Comparison of ENCODE assay signal across 19 cellular contexts in the genomic region with DNA sequence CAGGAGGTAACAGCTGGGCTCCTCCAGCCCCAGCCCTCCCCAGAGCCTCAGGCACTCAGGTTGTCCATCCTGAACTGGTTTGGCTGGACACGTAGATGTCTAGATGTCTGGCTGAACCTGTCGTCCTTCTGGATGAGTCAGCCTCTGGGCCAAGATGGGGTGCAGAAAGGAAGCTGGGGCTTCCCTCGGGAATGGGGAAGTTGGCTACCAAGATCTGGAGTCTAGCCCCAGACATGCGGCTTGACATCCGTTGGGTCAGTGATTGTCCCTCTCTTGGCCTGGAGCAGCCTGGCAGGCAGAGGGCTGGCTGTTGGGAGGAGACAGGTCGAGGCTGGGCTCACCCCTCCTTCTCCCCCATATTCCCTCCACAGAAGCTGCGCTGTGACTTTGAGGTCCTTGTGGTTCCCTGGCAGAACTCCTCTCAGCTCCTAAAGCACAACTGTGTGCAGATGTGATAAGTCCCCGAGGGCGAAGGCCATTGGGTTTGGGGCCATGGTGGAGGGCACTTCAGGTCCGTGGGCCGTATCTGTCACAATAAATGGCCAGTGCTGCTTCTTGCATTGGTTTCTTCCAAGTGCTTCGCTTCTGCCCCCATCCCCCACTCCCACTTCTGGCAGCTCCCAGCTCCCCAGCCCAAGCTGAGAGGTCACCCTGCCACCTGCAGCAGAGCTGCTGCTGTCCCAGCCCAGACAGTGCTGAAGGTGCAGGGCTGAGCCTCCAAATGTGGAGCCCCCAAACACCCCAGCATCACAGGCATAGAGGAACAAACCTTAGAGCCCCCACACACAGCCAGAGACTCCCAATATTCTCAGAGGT. TPM values are rescaled to one million over a fixed set of nuclear protein-coding genes. Genes with fewer than 3 reads are reported as not detected.
DNase-seq lines count a peak whose midpoint lies in the region; ATAC-seq, FAIRE-seq and TF ChIP-seq lines count a peak whose summit lies in the region.
"Had no signal": no experiment of that assay in that cellular context is flagged by ENCODE, and none has a peak within 500 bp of the region (broad histone marks: within the 10 kb centered on the region; RNA-seq: fewer than 3 reads in every experiment).

No MANE protein-coding gene starts in this region.

- H3K4me3 ChIP-seq in NB4 (ENCODE audit: low read depth, low read length) (no peak overlapping the region), endodermal cell (ENCODE audit: low read length) (no peak overlapping the region), skeletal muscle satellite cell (ENCODE audit: low read length) (no peak overlapping the region)
- H3K4me3 ChIP-seq: HAP-1, heart right ventricle had no signal

- no peaks in the 10 kb centered on the region for H3K36me3 ChIP-seq in endodermal cell (ENCODE audit: control insufficient read depth, insufficient read depth, low read length)
- no peaks in the 10 kb centered on the region for H3K36me3 ChIP-seq in skeletal muscle satellite cell (ENCODE audit: insufficient read depth, low read length)
- H3K36me3 ChIP-seq: adrenal gland, HAP-1, heart right ventricle had no signal

- peak; percentile 25 for DNase-seq in GM20000 (ENCODE audit: low spot score)
- DNase-seq in NB4 (ENCODE audit: low read depth) = peak; percentile 66
- DNase-seq in endodermal cell = peak; percentile 64
- no peak for DNase-seq in GM12892 (ENCODE audit: insufficient read length)
- DNase-seq: activated CD4-positive, alpha-beta T cell treated with anti-CD3 and anti-CD28 coated beads for 48 hours; activated T-cell treated with anti-CD3 and anti-CD28 coated beads, Interleukin-2, amount 50 U/mL, for 48 hours; heart right ventricle; NCI-H2171 treated with DMSO at 0.1 percent for 48 hours; stimulated activated CD4-positive, alpha-beta T cell treated with anti-CD3 and anti-CD28 coated beads, Interleukin-4, amount 100 ng/mL, for 24 hours had no signal

- H3K4me1 Mint-ChIP-seq in endodermal cell = peaks cover 20% of the 10 kb centered on the region
- H3K4me1 Mint-ChIP-seq: stimulated activated memory B cell treated with anti-CD40 and anti-IgM and Interleukin-4, amounts not matched to agents 10 μg/mL and 1 μg/mL and 100 μg/mL, for 72 hours had no signal

- FAIRE-seq in GM12892 (lab: Jason Lieb, UNC) = no peak
- FAIRE-seq: endothelial cell of umbilical vein had no signal

- no peak overlapping the region for H3K27ac Mint-ChIP-seq in endodermal cell
- H3K27ac Mint-ChIP-seq: natural killer cell treated with Interleukin-12 subunit alpha and Interleukin-12 subunit beta and Interleukin-15 and Interleukin-18, amount 100 ng/mL, for 72 hours; stimulated activated memory B cell treated with anti-CD40 and anti-IgM and Interleukin-4, amounts not matched to agents 10 μg/mL and 1 μg/mL and 100 μg/mL, for 72 hours had no signal

- H3K4me1 ChIP-seq in endodermal cell (ENCODE audit: control insufficient read depth, insufficient read depth, low read length) (peaks cover 11% of the 10 kb centered on the region), skeletal muscle satellite cell (ENCODE audit: control insufficient read depth, insufficient read depth, low read length) (peaks cover 59% of the 10 kb centered on the region)
- H3K4me1 ChIP-seq: HAP-1 had no signal

- ATAC-seq in GM18909 (IDR thresholded peaks at IDR 0.05; ENCODE audit: poor library complexity, unreplicated experiment) = no peak
- ATAC-seq in GM21367 (IDR thresholded peaks at IDR 0.05; ENCODE audit: unreplicated experiment) = no peak
- ATAC-seq: heart right ventricle; left lobe of liver; natural killer cell treated with Interleukin-12 subunit alpha and Interleukin-12 subunit beta and Interleukin-15 and Interleukin-18, amount 100 ng/mL, for 72 hours; stimulated activated memory B cell treated with anti-CD40 and anti-IgM and Interleukin-4, amounts not matched to agents 10 μg/mL and 1 μg/mL and 100 μg/mL, for 72 hours had no signal

- H3K27me3 ChIP-seq in endodermal cell (ENCODE audit: control insufficient read depth, insufficient read depth, low read length, poor library complexity, severe bottlenecking) (no peaks in the 10 kb centered on the region), skeletal muscle satellite cell (ENCODE audit: control insufficient read depth, insufficient read depth, low read length) (no peaks in the 10 kb centered on the region)

- peak overlapping the region; percentile 34 for H3K4me2 ChIP-seq in skeletal muscle satellite cell (ENCODE audit: low read length)

- H3K27ac ChIP-seq in endodermal cell (ENCODE audit: low read depth, low read length) = no peak overlapping the region
- H3K27ac ChIP-seq: adrenal gland, heart right ventricle had no signal

- H3K27me3 Mint-ChIP-seq in endodermal cell (ENCODE audit: insufficient read depth) = peaks cover 8% of the 10 kb centered on the region
- H3K27me3 Mint-ChIP-seq: stimulated activated memory B cell treated with anti-CD40 and anti-IgM and Interleukin-4, amounts not matched to agents 10 μg/mL and 1 μg/mL and 100 μg/mL, for 72 hours had no signal

- H3K36me3 Mint-ChIP-seq in endodermal cell (ENCODE audit: low read depth) = no peaks in the 10 kb centered on the region
- H3K36me3 Mint-ChIP-seq: natural killer cell treated with Interleukin-12 subunit alpha and Interleukin-12 subunit beta and Interleukin-15 and Interleukin-18, amount 100 ng/mL, for 72 hours; stimulated activated memory B cell treated with anti-CD40 and anti-IgM and Interleukin-4, amounts not matched to agents 10 μg/mL and 1 μg/mL and 100 μg/mL, for 72 hours had no signal

- H3K9ac ChIP-seq in endodermal cell (ENCODE audit: extremely low read depth, low read length, poor library complexity, severe bottlenecking) (no peak overlapping the region), skeletal muscle satellite cell (ENCODE audit: low read depth, low read length) (no peak overlapping the region)

- TF ChIP-seq POLR2A in NB4 (IDR thresholded peaks at IDR 0.05; ENCODE audit: extremely low read depth, insufficient read length) (no peak), GM12892 (IDR thresholded peaks at IDR 0.05; ENCODE audit: low read depth, low read length) (no peak)

- no peak overlapping the region for H3K4me3 Mint-ChIP-seq in endodermal cell
- H3K4me3 Mint-ChIP-seq: natural killer cell treated with Interleukin-12 subunit alpha and Interleukin-12 subunit beta and Interleukin-15 and Interleukin-18, amount 100 ng/mL, for 72 hours; stimulated activated memory B cell treated with anti-CD40 and anti-IgM and Interleukin-4, amounts not matched to agents 10 μg/mL and 1 μg/mL and 100 μg/mL, for 72 hours had no signal

- WGBS in endodermal cell (ENCODE audit: insufficient coverage in 1 of 2, insufficient read length in 1 of 2), 2 experiments = 87 to 91% methylated on average over 9 to 12 of the region's 12 CpGs

- TF ChIP-seq CTCF in GM20000 (IDR thresholded peaks at IDR 0.05; ENCODE audit: extremely low read depth, missing control alignments) (no peak), NB4 (IDR thresholded peaks at IDR 0.05; ENCODE audit: low read depth, low read length) (no peak), endodermal cell (conservative IDR thresholded peaks at IDR 0.05) (no peak)

- no peaks in the 10 kb centered on the region for H3K9me3 Mint-ChIP-seq in endodermal cell
- H3K9me3 Mint-ChIP-seq: natural killer cell treated with Interleukin-12 subunit alpha and Interleukin-12 subunit beta and Interleukin-15 and Interleukin-18, amount 100 ng/mL, for 72 hours; stimulated activated memory B cell treated with anti-CD40 and anti-IgM and Interleukin-4, amounts not matched to agents 10 μg/mL and 1 μg/mL and 100 μg/mL, for 72 hours had no signal

- H3K9me3 ChIP-seq in endodermal cell (ENCODE audit: control insufficient read depth, low read length) (no peaks in the 10 kb centered on the region), skeletal muscle satellite cell (replicated peaks; ENCODE audit: low read length) (no peaks in the 10 kb centered on the region)
- H3K9me3 ChIP-seq: adrenal gland, HAP-1, heart right ventricle had no signal

RNA-seq across cellular contexts. Expression of gene CST6, which starts 1.3 kb away (rescaled TPM):
- total RNA-seq in endodermal cell = 1 to 10 TPM; 2.1 to 4.2 TPM
- not detected for polyA plus RNA-seq in endodermal cell (2013, experiment 1 of 2)
- 0.41 TPM for polyA plus RNA-seq in endodermal cell (2013, experiment 2 of 2)
- total RNA-seq in skeletal muscle satellite cell (2012; rRNA removed) = 0.76 and 1.3 TPM in 2 replicates
- polyA plus RNA-seq in GM12892 (2012; ENCODE audit: missing spikeins) = not detected
- total RNA-seq: cerebellum, left lobe of liver had no signal

RNA-seq across cellular contexts. Expression of gene BANF1, which starts 10.9 kb away (rescaled TPM):
- total RNA-seq in endodermal cell = 100 to 1,000 TPM; 348 to 409 TPM
- polyA plus RNA-seq in endodermal cell (2013, experiment 1 of 2) = 204 TPM
- 191 TPM for polyA plus RNA-seq in endodermal cell (2013, experiment 2 of 2)
- 23.1 and 36.3 TPM in 2 replicates for total RNA-seq in skeletal muscle satellite cell (2012; rRNA removed)
- polyA plus RNA-seq in GM12892 (2012; ENCODE audit: missing spikeins) = 190 TPM

RNA-seq across cellular contexts. Expression of gene EIF1AD, which starts 11.2 kb away (rescaled TPM):
- total RNA-seq in endodermal cell = 10 to 100 TPM; 37.4 to 40.1 TPM
- 22.4 TPM for polyA plus RNA-seq in endodermal cell (2013, experiment 1 of 2)
- polyA plus RNA-seq in endodermal cell (2013, experiment 2 of 2) = 24.8 TPM
- total RNA-seq in skeletal muscle satellite cell (2012; rRNA removed) = 29.2 and 29.9 TPM in 2 replicates
- 30.9 TPM for polyA plus RNA-seq in GM12892 (2012; ENCODE audit: missing spikeins)

RNA-seq across cellular contexts. Expression of gene CATSPER1, which starts 13.1 kb away (rescaled TPM):
- not detected for total RNA-seq in endodermal cell
- polyA plus RNA-seq in endodermal cell (2013, experiment 1 of 2) = not detected
- not detected for polyA plus RNA-seq in endodermal cell (2013, experiment 2 of 2)
- total RNA-seq in skeletal muscle satellite cell (2012; rRNA removed) = 0.44 and 1.0 TPM in 2 replicates
- polyA plus RNA-seq in GM12892 (2012; ENCODE audit: missing spikeins) = not detected
- total RNA-seq: cerebellum, left lobe of liver had no signal

RNA-seq across cellular contexts. Expression of gene GAL3ST3, which starts 35.8 kb away (rescaled TPM):
- 10 to 100 TPM in 1 of 2 donors, 1 to 10 TPM in 1; 7.4 to 11.2 TPM for total RNA-seq in endodermal cell
- polyA plus RNA-seq in endodermal cell (2013, experiment 1 of 2) = 10.6 TPM
- 8.9 TPM for polyA plus RNA-seq in endodermal cell (2013, experiment 2 of 2)
- not detected in 2 replicates for total RNA-seq in skeletal muscle satellite cell (2012; rRNA removed)
- not detected for polyA plus RNA-seq in GM12892 (2012; ENCODE audit: missing spikeins)
- total RNA-seq: endothelial cell of umbilical vein; left lobe of liver; natural killer cell treated with Interleukin-12 subunit alpha and Interleukin-12 subunit beta and Interleukin-15 and Interleukin-18, amount 100 ng/mL, for 72 hours had no signal
- polyA plus RNA-seq: adrenal gland had no signal
